Comparison of ENCODE assay signal across 12 cellular contexts in genomic region chr2:60976875-60977561, GRCh38. TPM values are rescaled to one million over a fixed set of nuclear protein-coding genes. Genes with fewer than 3 reads are reported as not detected.
DNase-seq lines count a peak whose midpoint lies in the region; ATAC-seq lines count a peak whose summit lies in the region.
"Had no signal": no experiment of that assay in that cellular context is flagged by ENCODE, and none has a peak within 500 bp of the region (broad histone marks: within the 10 kb centered on the region; RNA-seq: fewer than 3 reads in every experiment).

No MANE protein-coding gene starts in this region.

- no peaks in the 10 kb centered on the region for H3K27me3 ChIP-seq in Karpas-422 (ENCODE audit: low read length)

- CTCF ChIA-PET in activated naive CD4-positive, alpha-beta T cell treated with anti-CD3 and anti-CD28 coated beads for 36 hours (lab: Charles Lee): interaction anchor here (0.6 to 2.1 kb wide), 3 partner anchors 18 to 213 kb away, joined by 3 to 9 read pairs (median 4); no protein-coding TSS in a partner anchor
- CTCF ChIA-PET in activated naive CD4-positive, alpha-beta T cell treated with anti-CD3 and anti-CD28 coated beads, Interleukin-2, amount 10 ng/mL, durations not matched to agents 7 days and 5 days (lab: Charles Lee): interaction anchor here (0.7 to 1.3 kb wide), 3 partner anchors 10 to 22 kb away, joined by 3 read pairs; no protein-coding TSS in a partner anchor

- DNase-seq in activated naive CD4-positive, alpha-beta T cell treated with anti-CD3 and anti-CD28 coated beads for 36 hours: peak; percentile 48
- DNase-seq in activated naive CD4-positive, alpha-beta T cell treated with anti-CD3 and anti-CD28 coated beads, Interleukin-2, amount 10 ng/mL, durations not matched to agents 7 days and 5 days: no peak
- DNase-seq in Karpas-422 (peak; percentile 62), NCI-H748 (lab: John Stamatoyannopoulos, UW; ENCODE audit: unreplicated experiment) (no peak), NCI-H524 (lab: John Stamatoyannopoulos, UW) (no peak), NCI-H526 treated with DMSO at 0.1 percent for 48 hours (lab: John Stamatoyannopoulos, UW) (no peak)
- DNase-seq: activated CD8-positive, alpha-beta memory T cell treated with anti-CD3 and anti-CD28 coated beads, Interleukin-2, amount 50 U/mL, for 4 hours; naive B cell; NCI-H1105; NCI-H748 treated with DMSO at 0.1 percent for 48 hours had no signal

- H3K4me2 ChIP-seq in Karpas-422 (ENCODE audit: low read depth, low read length, poor library complexity, severe bottlenecking): peak overlapping the region; percentile 92

- H3K9ac ChIP-seq in Karpas-422 (ENCODE audit: low read length): peak overlapping the region; percentile 62

- peaks cover 53% of the 10 kb centered on the region for H3K4me1 Mint-ChIP-seq in activated naive CD4-positive, alpha-beta T cell treated with anti-CD3 and anti-CD28 coated beads for 36 hours (ENCODE audit: low read depth)
- peaks cover 31% of the 10 kb centered on the region for H3K4me1 Mint-ChIP-seq in activated naive CD4-positive, alpha-beta T cell treated with anti-CD3 and anti-CD28 coated beads, Interleukin-2, amount 10 ng/mL, durations not matched to agents 7 days and 5 days
- peaks cover 81% of the 10 kb centered on the region for H3K4me1 Mint-ChIP-seq in stimulated activated memory B cell treated with anti-CD40 and anti-IgM and Interleukin-4, amounts not matched to agents 10 μg/mL and 1 μg/mL and 100 μg/mL, for 72 hours

- H3K4me1 ChIP-seq in Karpas-422 (ENCODE audit: low read length): peaks cover 85% of the 10 kb centered on the region

- no peaks in the 10 kb centered on the region for H3K9me3 ChIP-seq in Karpas-422 (ENCODE audit: low read length)

- H3K36me3 ChIP-seq in Karpas-422 (ENCODE audit: insufficient read depth, low read length): no peaks in the 10 kb centered on the region

- H3K36me3 Mint-ChIP-seq in activated naive CD4-positive, alpha-beta T cell treated with anti-CD3 and anti-CD28 coated beads for 36 hours (ENCODE audit: low read depth): peaks cover 2% of the 10 kb centered on the region
- peaks cover 2% of the 10 kb centered on the region for H3K36me3 Mint-ChIP-seq in activated naive CD4-positive, alpha-beta T cell treated with anti-CD3 and anti-CD28 coated beads, Interleukin-2, amount 10 ng/mL, durations not matched to agents 7 days and 5 days
- peaks cover 13% of the 10 kb centered on the region for H3K36me3 Mint-ChIP-seq in stimulated activated memory B cell treated with anti-CD40 and anti-IgM and Interleukin-4, amounts not matched to agents 10 μg/mL and 1 μg/mL and 100 μg/mL, for 72 hours
- H3K36me3 Mint-ChIP-seq: naive B cell had no signal

- H3K79me2 ChIP-seq in Karpas-422 (ENCODE audit: low read length): peaks cover 6% of the 10 kb centered on the region; the same call in 1 of the 2 replicates

- peak overlapping the region; percentile 69 for H3K27ac Mint-ChIP-seq in activated naive CD4-positive, alpha-beta T cell treated with anti-CD3 and anti-CD28 coated beads for 36 hours
- H3K27ac Mint-ChIP-seq in activated naive CD4-positive, alpha-beta T cell treated with anti-CD3 and anti-CD28 coated beads, Interleukin-2, amount 10 ng/mL, durations not matched to agents 7 days and 5 days: no peak overlapping the region
- peak overlapping the region; percentile 54 for H3K27ac Mint-ChIP-seq in stimulated activated memory B cell treated with anti-CD40 and anti-IgM and Interleukin-4, amounts not matched to agents 10 μg/mL and 1 μg/mL and 100 μg/mL, for 72 hours

- H4K20me1 ChIP-seq in Karpas-422 (ENCODE audit: insufficient read depth, low read depth, low read length): no peaks in the 10 kb centered on the region

- no peaks in the 10 kb centered on the region for H3K27me3 Mint-ChIP-seq in activated naive CD4-positive, alpha-beta T cell treated with anti-CD3 and anti-CD28 coated beads for 36 hours (ENCODE audit: low read depth)
- H3K27me3 Mint-ChIP-seq in activated naive CD4-positive, alpha-beta T cell treated with anti-CD3 and anti-CD28 coated beads, Interleukin-2, amount 10 ng/mL, durations not matched to agents 7 days and 5 days: no peaks in the 10 kb centered on the region
- no peaks in the 10 kb centered on the region for H3K27me3 Mint-ChIP-seq in stimulated activated memory B cell treated with anti-CD40 and anti-IgM and Interleukin-4, amounts not matched to agents 10 μg/mL and 1 μg/mL and 100 μg/mL, for 72 hours
- H3K27me3 Mint-ChIP-seq: naive B cell had no signal

- H3K9me3 Mint-ChIP-seq in activated naive CD4-positive, alpha-beta T cell treated with anti-CD3 and anti-CD28 coated beads for 36 hours: peaks cover 1% of the 10 kb centered on the region
- H3K9me3 Mint-ChIP-seq in activated naive CD4-positive, alpha-beta T cell treated with anti-CD3 and anti-CD28 coated beads, Interleukin-2, amount 10 ng/mL, durations not matched to agents 7 days and 5 days: no peaks in the 10 kb centered on the region
- H3K9me3 Mint-ChIP-seq in stimulated activated memory B cell treated with anti-CD40 and anti-IgM and Interleukin-4, amounts not matched to agents 10 μg/mL and 1 μg/mL and 100 μg/mL, for 72 hours: peaks cover 3% of the 10 kb centered on the region

- ATAC-seq in HG02571 (IDR thresholded peaks at IDR 0.05; ENCODE audit: unreplicated experiment): peak; percentile 50
- ATAC-seq in stimulated activated memory B cell treated with anti-CD40 and anti-IgM and Interleukin-4, amounts not matched to agents 10 μg/mL and 1 μg/mL and 100 μg/mL, for 72 hours: no peak

- peak overlapping the region; percentile 95 for H3K27ac ChIP-seq in Karpas-422 (ENCODE audit: low read length)

- H2AFZ ChIP-seq in Karpas-422 (ENCODE audit: low read length): peak overlapping the region; percentile 13

- H3K4me3 Mint-ChIP-seq in activated naive CD4-positive, alpha-beta T cell treated with anti-CD3 and anti-CD28 coated beads for 36 hours: no peak overlapping the region
- H3K4me3 Mint-ChIP-seq in activated naive CD4-positive, alpha-beta T cell treated with anti-CD3 and anti-CD28 coated beads, Interleukin-2, amount 10 ng/mL, durations not matched to agents 7 days and 5 days: no peak overlapping the region
- H3K4me3 Mint-ChIP-seq in stimulated activated memory B cell treated with anti-CD40 and anti-IgM and Interleukin-4, amounts not matched to agents 10 μg/mL and 1 μg/mL and 100 μg/mL, for 72 hours: no peak overlapping the region

- intact Hi-C loops in activated naive CD4-positive, alpha-beta T cell treated with anti-CD3 and anti-CD28 coated beads for 36 hours (cut with micrococcal nuclease): loop anchor here (1.0 to 10.0 kb wide), 10 partner anchors 20 to 560 kb away; partner anchors contain the start of genes BCL11A and PEX13

- H3K9me2 ChIP-seq in Karpas-422 (replicated peaks; ENCODE audit: insufficient read depth, low read length): no peaks in the 10 kb centered on the region

- no peak overlapping the region for H3K4me3 ChIP-seq in Karpas-422 (ENCODE audit: low read length)

RNA-seq across cellular contexts. Expression of gene PEX13, which starts 40.5 kb away (rescaled TPM):
- total RNA-seq in activated naive CD4-positive, alpha-beta T cell treated with anti-CD3 and anti-CD28 coated beads for 36 hours: 10 to 100 TPM; 16.0 to 17.1 TPM
- 17.4 and 32.6 TPM in 2 replicates for total RNA-seq in Karpas-422 (2014; rRNA removed; shearing (Covaris generic); ENCODE audit: low replicate concordance)

RNA-seq across cellular contexts. Expression of gene PUS10, which starts 41.0 kb away (rescaled TPM):
- 1 to 10 TPM; 6.0 to 6.5 TPM for total RNA-seq in activated naive CD4-positive, alpha-beta T cell treated with anti-CD3 and anti-CD28 coated beads for 36 hours
- 11.8 and 18.8 TPM in 2 replicates for total RNA-seq in Karpas-422 (2014; rRNA removed; shearing (Covaris generic); ENCODE audit: low replicate concordance)

Comparison
In these comparisons a context has a peak if more than half of its experiments do, and no peak if none do; other contexts are left out.
1. DNase-seq: peak in activated naive CD4-positive, alpha-beta T cell treated with anti-CD3 and anti-CD28 coated beads for 36 hours (single experiment) and Karpas-422 (single experiment); none in activated naive CD4-positive, alpha-beta T cell treated with anti-CD3 and anti-CD28 coated beads, Interleukin-2, amount 10 ng/mL, durations not matched to agents 7 days and 5 days (single experiment), NCI-H748 (single experiment), NCI-H524 (0 of 2) and NCI-H526 treated with DMSO at 0.1 percent for 48 hours (single experiment).